ENCODE assay signal across 1 cellular context in genomic region chr1:234986750-234987414, GRCh38.
TF ChIP-seq lines count a peak whose summit lies in the region.

No MANE protein-coding gene starts in this region.

TF ChIP-seq in HepG2, 621 proteins besides CTCF, POLR2A, EP300 and RAD21 (continued from another document and continues in another):
- TF ChIP-seq PAXIP1 (CRISPR knock-in tag; conservative IDR thresholded peaks at IDR 0.05) (peak; percentile 49; the same call in 1 of the 2 replicates), ZNF274 (CRISPR knock-in tag; IDR thresholded peaks at IDR 0.05) (no peak), THAP9 (CRISPR knock-in tag; IDR thresholded peaks at IDR 0.05; ENCODE audit: borderline replicate concordance) (no peak), ZBTB10 (CRISPR knock-in tag; IDR thresholded peaks at IDR 0.05; ENCODE audit: borderline replicate concordance) (no peak; the same call in 1 of the 2 replicates), ZBTB25 (CRISPR knock-in tag; IDR thresholded peaks at IDR 0.05) (no peak; the same call in 1 of the 2 replicates), ZNF331 (CRISPR knock-in tag; IDR thresholded peaks at IDR 0.05) (no peak), ZNF3 (CRISPR knock-in tag; IDR thresholded peaks at IDR 0.05) (no peak), E2F5 (CRISPR knock-in tag; conservative IDR thresholded peaks at IDR 0.05) (no peak), ADNP (CRISPR knock-in tag; IDR thresholded peaks at IDR 0.05) (no peak), TRAFD1 (CRISPR knock-in tag; IDR thresholded peaks at IDR 0.05; ENCODE audit: borderline replicate concordance) (no peak), ZSCAN21 (CRISPR knock-in tag; IDR thresholded peaks at IDR 0.05; ENCODE audit: borderline replicate concordance) (no peak), TFDP1 (CRISPR knock-in tag; IDR thresholded peaks at IDR 0.05; ENCODE audit: borderline replicate concordance) (no peak), CAMTA2 (CRISPR knock-in tag; IDR thresholded peaks at IDR 0.05; ENCODE audit: borderline replicate concordance) (no peak), JARID2 (CRISPR knock-in tag; IDR thresholded peaks at IDR 0.05; ENCODE audit: insufficient replicate concordance) (no peak), ZSCAN31 (CRISPR knock-in tag; IDR thresholded peaks at IDR 0.05; ENCODE audit: low read depth) (no peak), TARDBP (CRISPR knock-in tag; IDR thresholded peaks at IDR 0.05) (no peak), PLSCR1 (CRISPR knock-in tag; IDR thresholded peaks at IDR 0.05; ENCODE audit: borderline replicate concordance) (no peak), ZNF256 (CRISPR knock-in tag; conservative IDR thresholded peaks at IDR 0.05) (no peak), ZNF503 (CRISPR knock-in tag; IDR thresholded peaks at IDR 0.05) (no peak), ZNF512 (CRISPR knock-in tag; IDR thresholded peaks at IDR 0.05) (no peak), FOSL2 (CRISPR knock-in tag; IDR thresholded peaks at IDR 0.05) (no peak; the same call in 1 of the 2 replicates), ZNF20 (CRISPR knock-in tag; IDR thresholded peaks at IDR 0.05) (no peak), ZBTB42 (CRISPR knock-in tag; IDR thresholded peaks at IDR 0.05) (no peak), ZNF138 (CRISPR knock-in tag; IDR thresholded peaks at IDR 0.05; ENCODE audit: low read depth) (no peak), DRAP1 (CRISPR knock-in tag; IDR thresholded peaks at IDR 0.05) (peak; percentile 50; the same call in 1 of the 2 replicates), AKNA (CRISPR knock-in tag; IDR thresholded peaks at IDR 0.05; ENCODE audit: borderline replicate concordance) (peak; percentile 56; the same call in 1 of the 2 replicates), HDAC2 (CRISPR knock-in tag; IDR thresholded peaks at IDR 0.05) (0 out of 2 replicates have a peak, but pooled peaks have one; percentile 7), ZNF674 (CRISPR knock-in tag; IDR thresholded peaks at IDR 0.05; ENCODE audit: low read depth) (no peak)
